25 cellular contexts compared by ENCODE assay signal in genomic region chr10:74347522-74347921, GRCh38.
"Had no signal": no experiment of that assay in that cellular context is flagged by ENCODE, and none has a peak within 500 bp of the region (broad histone marks: within the 10 kb centered on the region; RNA-seq: fewer than 3 reads in every experiment).

No MANE protein-coding gene starts in this region.

- H3K36me3 ChIP-seq: colonic mucosa, gastrocnemius medialis, heart right ventricle, lower lobe of right lung had no signal

- H3K4me1 ChIP-seq: colonic mucosa, esophagus squamous epithelium, gastrocnemius medialis, heart right ventricle, left lung, lower lobe of right lung had no signal

- H3K27ac Mint-ChIP-seq: dendritic cell treated with granulocyte-macrophage colony-stimulating factor and Interleukin-4, amounts not matched to agents 40 ng/mL and 50 ng/mL, for 4 days; effector memory CD8-positive, alpha-beta T cell; endodermal cell; mesothelial cell of epicardium had no signal

- DNase-seq: colonic mucosa; cortex of kidney; effector CD8-positive, alpha-beta T cell; effector memory CD8-positive, alpha-beta T cell; endodermal cell; erythroblast; esophagus squamous epithelium; foreskin fibroblast; foreskin melanocyte; gastrocnemius medialis; glutamatergic neuron; head of caudate nucleus; heart right ventricle; hippocampal formation; left cardiac atrium; left lung; left ventricle myocardium superior; lower lobe of right lung; mesenchymal stem cell; mucosa of descending colon; naive B cell had no signal

- H3K4me1 Mint-ChIP-seq: endodermal cell, mesothelial cell of epicardium had no signal

- ATAC-seq: effector memory CD8-positive, alpha-beta T cell; esophagus mucosa; gastrocnemius medialis; heart right ventricle; left cardiac atrium; left lung; left ventricle myocardium superior; lower lobe of right lung; mucosa of descending colon had no signal

- H3K27ac ChIP-seq: colonic mucosa, epithelial cell of prostate, esophagus squamous epithelium, gastrocnemius medialis, heart right ventricle, left lung, lower lobe of right lung had no signal

- H3K4me3 ChIP-seq: colonic mucosa, esophagus squamous epithelium, gastrocnemius medialis, heart right ventricle, left lung, lower lobe of right lung, mucosa of descending colon had no signal

- H3K4me3 Mint-ChIP-seq: dendritic cell treated with granulocyte-macrophage colony-stimulating factor and Interleukin-4, amounts not matched to agents 40 ng/mL and 50 ng/mL, for 4 days; effector memory CD8-positive, alpha-beta T cell; endodermal cell; mesothelial cell of epicardium; naive B cell had no signal

- H3K27me3 ChIP-seq: colonic mucosa, esophagus squamous epithelium, gastrocnemius medialis, heart right ventricle, left lung had no signal

- H3K27me3 Mint-ChIP-seq: dendritic cell treated with granulocyte-macrophage colony-stimulating factor and Interleukin-4, amounts not matched to agents 40 ng/mL and 50 ng/mL, for 4 days; effector memory CD8-positive, alpha-beta T cell; naive B cell had no signal
